Comparison of ENCODE assay signal across 8 cellular contexts in the genomic region with DNA sequence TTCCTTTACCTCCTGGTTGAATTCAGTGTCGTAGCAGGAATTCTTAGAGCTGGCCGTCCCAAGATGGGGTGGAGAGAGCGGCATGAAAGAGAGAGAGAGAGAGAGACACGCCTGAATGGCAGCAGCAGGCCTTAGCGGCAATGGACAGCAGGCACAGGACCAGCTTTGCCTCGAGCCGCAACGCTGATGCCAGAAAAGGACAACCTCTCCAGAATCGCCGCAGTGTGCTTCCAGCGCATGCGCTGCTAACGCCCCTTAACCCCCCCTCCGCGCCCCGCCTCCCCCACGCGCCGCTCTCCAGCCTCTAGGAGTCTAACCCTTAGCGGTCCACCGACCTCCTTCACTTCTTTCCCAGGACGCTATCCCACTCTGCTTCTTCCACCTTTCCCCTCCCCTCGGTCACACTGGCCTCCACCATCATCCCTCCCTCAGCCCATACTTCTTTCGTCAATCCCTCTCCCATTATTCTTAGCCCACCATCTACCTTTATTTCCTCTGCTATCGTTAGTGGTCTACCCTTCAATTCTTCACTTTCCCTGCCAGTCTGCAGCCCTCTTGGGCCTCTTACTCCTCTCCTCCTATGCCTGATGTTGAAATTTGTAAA. TPM values are rescaled to one million over a fixed set of nuclear protein-coding genes. Genes with fewer than 3 reads are reported as not detected.
A peak's percentile ranks its signal among the peaks of the same experiment; 100 is the strongest.
DNase-seq lines count a peak whose midpoint lies in the region; ATAC-seq and TF ChIP-seq lines count a peak whose summit lies in the region.

No MANE protein-coding gene starts in this region.

- no peak for TF ChIP-seq CTCF in osteoblast (IDR thresholded peaks at IDR 0.05; ENCODE audit: extremely low read depth, low read depth, low read length)

- no peaks in the 10 kb centered on the region for H3K27me3 ChIP-seq in osteoblast (ENCODE audit: insufficient read depth, low read length)

- peak overlapping the region; percentile 90 for H3K4me2 ChIP-seq in osteoblast (ENCODE audit: insufficient read depth, low read length)

- H3K4me3 ChIP-seq in osteoblast (ENCODE audit: insufficient read depth, low read length) = peak overlapping the region; percentile 74

- H3K9me3 ChIP-seq in osteoblast (ENCODE audit: low read depth, low read length) = no peaks in the 10 kb centered on the region

- peaks cover 4% of the 10 kb centered on the region for H3K36me3 ChIP-seq in osteoblast (ENCODE audit: insufficient read depth, low read length)

- no peaks in the 10 kb centered on the region for H4K20me1 ChIP-seq in osteoblast (ENCODE audit: insufficient read depth, low read length)

- peak overlapping the region; percentile 95 to 99 for H3K27ac Mint-ChIP-seq in activated naive CD4-positive, alpha-beta T cell treated with anti-CD3 and anti-CD28 coated beads, Interleukin-2, amount 50 U/mL, for 72 hours

- H3K27ac ChIP-seq in osteoblast (ENCODE audit: low read depth, low read length) = peak overlapping the region; percentile 32
- H3K27ac ChIP-seq in temporal lobe (ENCODE audit: low read depth, low read length) = peak overlapping the region; percentile 89

- peaks cover 37% of the 10 kb centered on the region for H3K79me2 ChIP-seq in osteoblast (ENCODE audit: insufficient read depth, low read length)

- H2AFZ ChIP-seq in osteoblast (ENCODE audit: low read length) = peak overlapping the region; percentile 90

- intact Hi-C loops in head of caudate nucleus (cut with DNase I) = no loop called here

- no peaks in the 10 kb centered on the region for H3K4me1 ChIP-seq in osteoblast (ENCODE audit: insufficient read depth, low read length)

- ATAC-seq in GM19324 (IDR thresholded peaks at IDR 0.05; ENCODE audit: low FRiP score, unreplicated experiment) = peak; percentile 34
- peak; percentile 39 to 60 for ATAC-seq in activated naive CD4-positive, alpha-beta T cell treated with anti-CD3 and anti-CD28 coated beads, Interleukin-2, amount 50 U/mL, for 72 hours

- no peaks in the 10 kb centered on the region for H3K9me3 Mint-ChIP-seq in activated naive CD4-positive, alpha-beta T cell treated with anti-CD3 and anti-CD28 coated beads, Interleukin-2, amount 50 U/mL, for 72 hours

- peaks cover 19 to 21% of the 10 kb centered on the region in 2 donors for H3K36me3 Mint-ChIP-seq in activated naive CD4-positive, alpha-beta T cell treated with anti-CD3 and anti-CD28 coated beads, Interleukin-2, amount 50 U/mL, for 72 hours

- DNase-seq in AG08396 (ENCODE audit: low spot score) = peak; percentile 85
- peak; percentile 80 for DNase-seq in NCI-H1092 treated with DMSO at 0.1 percent for 48 hours (lab: John Stamatoyannopoulos, UW)
- peak; percentile 55 for DNase-seq in SKM-1 (lab: John Stamatoyannopoulos, UW; ENCODE audit: unreplicated experiment)
- DNase-seq in activated naive CD4-positive, alpha-beta T cell treated with anti-CD3 and anti-CD28 coated beads, Interleukin-2, amount 50 U/mL, for 72 hours (ENCODE audit: low spot score in 2 of 2) = peak; percentile 41 to 62
- peak; percentile 60 to 91 (median 80) for DNase-seq in head of caudate nucleus
- peak; percentile 81 for DNase-seq in osteoblast (ENCODE audit: insufficient read length, low spot score, missing footprints)

RNA-seq across cellular contexts. Expression of gene ZCCHC13, which starts 10.5 kb away (rescaled TPM):
- total RNA-seq in activated naive CD4-positive, alpha-beta T cell treated with anti-CD3 and anti-CD28 coated beads, Interleukin-2, amount 50 U/mL, for 72 hours = not detected
- not detected in 2 replicates for total RNA-seq in osteoblast
- not detected for total RNA-seq in temporal lobe

Comparison
In these comparisons a context has a peak if more than half of its experiments do, and no peak if none do; other contexts are left out.
1. Peak in every context shown above with its lines: DNase-seq, ATAC-seq, H3K4me3 ChIP-seq and H3K27ac ChIP-seq.